15 cellular contexts compared by ENCODE assay signal in the genomic region with DNA sequence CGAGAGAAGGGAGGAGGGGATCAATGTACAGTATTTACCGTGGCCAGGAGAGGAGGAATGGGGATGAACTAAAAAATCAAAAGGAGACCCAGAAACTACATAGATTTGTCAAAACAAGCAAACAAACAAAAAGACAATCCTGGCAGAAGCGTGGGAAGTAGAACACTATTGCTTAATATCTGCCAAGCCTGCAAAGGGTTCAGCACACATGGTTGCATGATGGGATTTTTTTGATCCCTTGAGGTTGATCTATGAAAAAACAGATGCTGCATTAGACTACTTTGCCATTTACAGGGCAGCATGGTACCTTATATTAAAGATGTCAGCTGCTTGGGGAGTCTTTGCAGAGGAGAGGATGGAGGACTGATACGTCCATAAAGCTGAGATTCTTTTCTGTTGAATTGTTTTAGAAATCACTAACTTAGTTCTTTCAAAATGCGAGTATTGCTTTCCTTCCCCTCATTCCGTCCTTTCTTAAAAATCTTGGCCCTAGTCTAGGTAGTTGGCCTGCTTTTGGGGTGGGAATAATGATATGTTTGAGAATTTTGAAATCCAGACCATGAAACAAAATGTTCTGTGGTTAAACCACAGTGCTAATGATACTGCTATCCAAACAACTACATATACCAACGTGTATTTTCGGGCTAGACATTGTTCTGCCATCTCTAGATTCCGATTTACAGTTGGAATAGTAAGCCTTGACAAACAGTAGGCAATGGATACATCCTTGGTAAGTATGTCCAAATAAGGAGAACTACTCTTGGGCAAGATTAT. TPM values are rescaled to one million over a fixed set of nuclear protein-coding genes. Genes with fewer than 3 reads are reported as not detected.
DNase-seq lines count a peak whose midpoint lies in the region; ATAC-seq and TF ChIP-seq lines count a peak whose summit lies in the region.
"Had no signal": no experiment of that assay in that cellular context is flagged by ENCODE, and none has a peak within 500 bp of the region (broad histone marks: within the 10 kb centered on the region; RNA-seq: fewer than 3 reads in every experiment).

No MANE protein-coding gene starts in this region.

- H3K36me3 ChIP-seq in BE2C, result no peaks in the 10 kb centered on the region

- no peaks in the 10 kb centered on the region for H3K9me3 ChIP-seq in BE2C

- ATAC-seq in left ventricle myocardium superior, result peak; percentile 75
- peak; percentile 85 for ATAC-seq in sciatic nerve
- ATAC-seq in GM18519 (IDR thresholded peaks at IDR 0.05; ENCODE audit: low FRiP score, unreplicated experiment), result no peak

- no peaks in the 10 kb centered on the region for H3K4me1 ChIP-seq in BE2C

- peak; percentile 55 for DNase-seq in LHCN-M2 (ENCODE audit: low read depth)
- peak; percentile 31 for DNase-seq in amniotic epithelial cell (ENCODE audit: low read depth)
- DNase-seq in left ventricle myocardium superior, result no peak
- no peak for DNase-seq in sciatic nerve (ENCODE audit: low spot score)
- no peak for DNase-seq in BE2C
- no peak for DNase-seq in dorsolateral prefrontal cortex
- DNase-seq: CD4-positive, alpha-beta memory T cell; DMS79 treated with DMSO at 0.1 percent for 48 hours; GM23248; HCEC 1CT; NCI-H1092; NCI-H2227 treated with DMSO at 0.1 percent for 48 hours; NCI-H524; PC-9 had no signal

- TF ChIP-seq CTCF in BE2C (IDR thresholded peaks at IDR 0.05; ENCODE audit: low read depth, low read length) (no peak), dorsolateral prefrontal cortex (IDR thresholded peaks at IDR 0.05 in 54 of 56, conservative IDR thresholded peaks at IDR 0.05 in 2 of 56; ENCODE audit: low read depth in 1 of 56, partially characterized antibody in 56 of 56) (no peak)

- H3K27me3 ChIP-seq in BE2C, result no peaks in the 10 kb centered on the region
- no peaks in the 10 kb centered on the region for H3K27me3 ChIP-seq in dorsolateral prefrontal cortex

- H3K4me3 ChIP-seq in BE2C (ENCODE audit: low read depth, low read length), result no peak overlapping the region
- no peak overlapping the region for H3K4me3 ChIP-seq in dorsolateral prefrontal cortex
- H3K4me3 ChIP-seq: GM23248, PC-9 had no signal

- intact Hi-C loops in left ventricle myocardium superior (cut with micrococcal nuclease), result no loop called here
- intact Hi-C loops in sciatic nerve (cut with DNase I), result loop anchor here (5.0 kb wide), 1 partner anchor 804 kb away; no protein-coding TSS in a partner anchor
- intact Hi-C loops in dorsolateral prefrontal cortex (cut with DNase I), result no loop called here

- H3K27ac ChIP-seq in dorsolateral prefrontal cortex, result no peak overlapping the region
- H3K27ac ChIP-seq: GM23248, PC-9 had no signal

RNA-seq across cellular contexts. Expression of a gene that starts 39.6 kb away (rescaled TPM):
- total RNA-seq in LHCN-M2 (2014; rRNA removed) (0.26 TPM in 1 of 2 replicates, not detected in the other), left ventricle myocardium superior (19.6 TPM), sciatic nerve (14.3 TPM), dorsolateral prefrontal cortex (10 to 100 TPM; 15.7 to 49.1 (median 28.1) TPM)
- polyA plus RNA-seq in LHCN-M2 (2012), result 0.06 TPM
- polyA plus RNA-seq in BE2C (2012; ENCODE audit: insufficient read depth, insufficient read length, low read depth), result 1.4 TPM
- total RNA-seq: CD4-positive, alpha-beta memory T cell had no signal

Comparison
In these comparisons a context has a peak if more than half of its experiments do, and no peak if none do; other contexts are left out.
1. DNase-seq: peak in LHCN-M2 (single experiment) and amniotic epithelial cell (single experiment); none in left ventricle myocardium superior (single experiment), sciatic nerve (single experiment), BE2C (single experiment) and dorsolateral prefrontal cortex (0 of 10).
2. RNA of a gene that starts 39.6 kb away (total RNA-seq): 15.7 to 49.1 TPM in dorsolateral prefrontal cortex, 19.6 TPM in left ventricle myocardium superior (single experiment) and 14.3 TPM in sciatic nerve (single experiment); 0.26 TPM in LHCN-M2; every median in the first group is over 10 times any median in the second.